Comparison of ENCODE assay signal across 8 cellular contexts in genomic region chr14:23034498-23035302, GRCh38. TPM values are rescaled to one million over a fixed set of nuclear protein-coding genes. Genes with fewer than 3 reads are reported as not detected.
DNase-seq lines count a peak whose midpoint lies in the region; ATAC-seq and TF ChIP-seq lines count a peak whose summit lies in the region.

Gene PSMB5, minus strand, starts transcription at chr14:23034900. Its CDS starts 19 bp downstream, at chr14:23034881.

- WGBS in IMR-90 (ENCODE audit: extremely low coverage in 2 of 2, insufficient read length in 1 of 2), 2 experiments, result 2% methylated on average over 12 of the region's 36 CpGs; no CpG with 5 or more reads in 1 of the 2 experiments
- 0 to 1% methylated on average over 29 of the region's 36 CpGs for WGBS in esophagus squamous epithelium, 2 donors

- POLR2A ChIA-PET in CD4-positive, alpha-beta memory T cell (lab: Charles Lee; ENCODE audit: partially characterized antibody), result interaction anchor here (0.8 to 3.1 kb wide), 11 partner anchors 11 to 267 kb away, joined by 3 to 41 read pairs (median 4); partner anchors contain the start of genes ACIN1, C14orf119, CDH24 and RBM23
- POLR2A ChIA-PET in IMR-90 (lab: Charles Lee; ENCODE audit: unreplicated experiment), result interaction anchor here (0.6 kb wide), 1 partner anchor 53 kb away, joined by 10 read pairs; the partner anchor contains the start of gene AJUBA
- POLR2A ChIA-PET in naive thymus-derived CD8-positive, alpha-beta T cell (lab: Charles Lee), result interaction anchor here (0.8 to 4.9 kb wide), 8 partner anchors 11 to 268 kb away, joined by 3 to 37 read pairs (median 3); partner anchors contain the start of genes ACIN1, C14orf119 and OXA1L

- peak within 1 kb of the TSS; percentile 59 to 100 for H4K8ac ChIP-seq in IMR-90 (ENCODE audit: low read depth in 2 of 2, low read length in 2 of 2)

- H3K79me1 ChIP-seq in IMR-90 (ENCODE audit: low read depth in 1 of 2, low read length in 2 of 2), result peaks cover 18 to 34% of the 10 kb centered on the region in 2 experiments

- peak within 1 kb of the TSS; percentile 99 for H2BK120ac ChIP-seq in IMR-90 (ENCODE audit: low read depth, low read length)

- H3K9me3 ChIP-seq in CD4-positive, alpha-beta memory T cell (ENCODE audit: control insufficient read depth in 1 of 2, low read length in 2 of 2), result no peaks in the 10 kb centered on the region
- H3K9me3 ChIP-seq in IMR-90 (ENCODE audit: control insufficient read depth, insufficient read depth, low read length) (no peaks in the 10 kb centered on the region), esophagus squamous epithelium (no peaks in the 10 kb centered on the region)

- in situ Hi-C loops in IMR-90 (cut with MboI; ENCODE audit: low sequenced_read_pairs), result no loop called here

- H2BK20ac ChIP-seq in IMR-90 (ENCODE audit: low read depth, low read length), result peak within 1 kb of the TSS; percentile 97

- H3K4me1 Mint-ChIP-seq in CD4-positive, alpha-beta memory T cell, result peaks cover 17 to 43% (median 31%) of the 10 kb centered on the region in 4 donors
- H3K4me1 Mint-ChIP-seq in naive thymus-derived CD8-positive, alpha-beta T cell, result peaks cover 10 to 40% (median 30%) of the 10 kb centered on the region in 4 donors
- H3K4me1 Mint-ChIP-seq in stimulated activated naive CD8-positive, alpha-beta T cell treated with anti-CD3 and anti-CD28 coated beads, Interleukin-15, Interleukin-2, amounts not matched to agents 100 ng/mL and 50 ng/mL, for 24 hours (ENCODE audit: low read depth), result peaks cover 36% of the 10 kb centered on the region

- H4K20me1 ChIP-seq in IMR-90 (ENCODE audit: insufficient read depth, low read length), result no peaks in the 10 kb centered on the region

- peak within 1 kb of the TSS; percentile 91 for H4K5ac ChIP-seq in IMR-90 (ENCODE audit: low read depth, low read length)

- H2AK9ac ChIP-seq in IMR-90 (replicated peaks; ENCODE audit: low read depth, low read length, poor library complexity), result peak within 1 kb of the TSS; percentile 98

- ATAC-seq in GM21515 (IDR thresholded peaks at IDR 0.05; ENCODE audit: unreplicated experiment) (peak; percentile 85), IMR-90 (ENCODE audit: low read depth) (peak; percentile 98)
- ATAC-seq in naive thymus-derived CD8-positive, alpha-beta T cell, result peak; percentile 92 to 93

- H3K9ac ChIP-seq in IMR-90 (ENCODE audit: low read depth, low read length), result peak within 1 kb of the TSS; percentile 89

- peak within 1 kb of the TSS; percentile 87 to 98 (median 93) for H3K4me3 Mint-ChIP-seq in CD4-positive, alpha-beta memory T cell
- peak within 1 kb of the TSS; percentile 87 to 96 (median 91) for H3K4me3 Mint-ChIP-seq in naive thymus-derived CD8-positive, alpha-beta T cell
- H3K4me3 Mint-ChIP-seq in stimulated activated naive CD8-positive, alpha-beta T cell treated with anti-CD3 and anti-CD28 coated beads, Interleukin-15, Interleukin-2, amounts not matched to agents 100 ng/mL and 50 ng/mL, for 24 hours, result peak within 1 kb of the TSS; percentile 94

- peak within 1 kb of the TSS; percentile 89 to 99 (median 98) for H3K27ac Mint-ChIP-seq in CD4-positive, alpha-beta memory T cell
- peak within 1 kb of the TSS; percentile 93 to 98 (median 98) for H3K27ac Mint-ChIP-seq in naive thymus-derived CD8-positive, alpha-beta T cell
- H3K27ac Mint-ChIP-seq in stimulated activated naive CD8-positive, alpha-beta T cell treated with anti-CD3 and anti-CD28 coated beads, Interleukin-15, Interleukin-2, amounts not matched to agents 100 ng/mL and 50 ng/mL, for 24 hours, result peak within 1 kb of the TSS; percentile 97

- H3K36me3 ChIP-seq in CD4-positive, alpha-beta memory T cell (ENCODE audit: insufficient read depth, low read length), result peaks cover 17% of the 10 kb centered on the region
- peaks cover 9% of the 10 kb centered on the region for H3K36me3 ChIP-seq in IMR-90 (ENCODE audit: control insufficient read depth, insufficient read depth, low read length)
- peaks cover 13 to 37% (median 21%) of the 10 kb centered on the region in 3 donors for H3K36me3 ChIP-seq in esophagus squamous epithelium

- H2BK15ac ChIP-seq in IMR-90 (ENCODE audit: low read depth, low read length), result peak within 1 kb of the TSS; percentile 98

- DNase-seq in CD4-positive, alpha-beta memory T cell, result peak; percentile 93 to 96 (median 93)
- DNase-seq in IMR-90, result peak; percentile 96
- peak; percentile 82 for DNase-seq in activated CD8-positive, alpha-beta memory T cell treated with anti-CD3 and anti-CD28 coated beads, Interleukin-2, amount 50 U/mL, for 4 hours
- no peak for DNase-seq in esophagus squamous epithelium (lab: John Stamatoyannopoulos, UW)
- peak; percentile 62 to 96 (median 90) for DNase-seq in naive thymus-derived CD8-positive, alpha-beta T cell
- no peak for DNase-seq in NCI-H187 treated with DMSO at 0.1 percent for 48 hours (lab: John Stamatoyannopoulos, UW)

- intact Hi-C loops in CD4-positive, alpha-beta memory T cell (cut with micrococcal nuclease), result loop anchor here (1.0 kb wide), 5 partner anchors 24 to 268 kb away; partner anchors contain the start of genes ACIN1, C14orf119 and OXA1L
- intact Hi-C loops in IMR-90 (cut with micrococcal nuclease), result loop anchor here (2.0 kb wide), 1 partner anchor 28 kb away; no protein-coding TSS in a partner anchor
- intact Hi-C loops in esophagus squamous epithelium (cut with DNase I), result no loop called here

- dilution Hi-C loops in IMR-90 (cut with HindIII; ENCODE audit: low sequenced_read_pairs, unreplicated experiment), result no loop called here

- peak within 1 kb of the TSS; percentile 100 for H3K23ac ChIP-seq in IMR-90 (ENCODE audit: low read depth, low read length)

- H3K36me3 Mint-ChIP-seq in CD4-positive, alpha-beta memory T cell, result peaks cover 17 to 24% of the 10 kb centered on the region in 2 donors
- H3K36me3 Mint-ChIP-seq in naive thymus-derived CD8-positive, alpha-beta T cell, result peaks cover 5 to 31% (median 14%) of the 10 kb centered on the region in 3 donors
- peaks cover 30% of the 10 kb centered on the region for H3K36me3 Mint-ChIP-seq in stimulated activated naive CD8-positive, alpha-beta T cell treated with anti-CD3 and anti-CD28 coated beads, Interleukin-15, Interleukin-2, amounts not matched to agents 100 ng/mL and 50 ng/mL, for 24 hours (ENCODE audit: low read depth)

- CTCF ChIA-PET in CD4-positive, alpha-beta memory T cell (lab: Charles Lee; ENCODE audit: partially characterized antibody), result interaction anchor here (0.7 to 2.4 kb wide), 6 partner anchors 28 to 260 kb away, joined by 3 to 17 read pairs (median 6); no protein-coding TSS in a partner anchor
- CTCF ChIA-PET in IMR-90 (lab: Yijun Ruan, JAX), result no interaction called here

- peak within 1 kb of the TSS; percentile 98 for H3K4ac ChIP-seq in IMR-90 (ENCODE audit: low read depth, low read length)

- H3K14ac ChIP-seq in IMR-90 (replicated peaks; ENCODE audit: low read depth, low read length), result peak within 1 kb of the TSS; percentile 98

- H3K27ac ChIP-seq in CD4-positive, alpha-beta memory T cell (ENCODE audit: low read depth, low read length), result peak within 1 kb of the TSS; percentile 89
- H3K27ac ChIP-seq in IMR-90 (ENCODE audit: insufficient read depth, low read length) (peak within 1 kb of the TSS; percentile 87), esophagus squamous epithelium (peak within 1 kb of the TSS; percentile 93 to 98 (median 96))

- peak; percentile 87 for TF ChIP-seq POLR2A in IMR-90 (IDR thresholded peaks at IDR 0.05; ENCODE audit: low read depth, low read length)
- peak in 1 of 4 donors; percentile 52 for TF ChIP-seq POLR2A in esophagus squamous epithelium (IDR thresholded peaks at IDR 0.05)

- peak within 1 kb of the TSS; percentile 100 for H3K56ac ChIP-seq in IMR-90 (ENCODE audit: extremely low read depth, insufficient read depth, low read length)

- peak within 1 kb of the TSS; percentile 91 for H2AFZ ChIP-seq in IMR-90 (replicated peaks; ENCODE audit: low read length, poor library complexity)

- peak within 1 kb of the TSS; percentile 90 for H3K4me2 ChIP-seq in IMR-90 (ENCODE audit: low read depth, low read length)

- TF ChIP-seq CTCF in IMR-90 (conservative IDR thresholded peaks at IDR 0.05; ENCODE audit: low read depth, low read length) (no peak), esophagus squamous epithelium (IDR thresholded peaks at IDR 0.05) (peak in 1 of 6 experiments; percentile 28)

- H2BK5ac ChIP-seq in IMR-90 (ENCODE audit: low read depth, low read length, poor library complexity, severe bottlenecking), result peak within 1 kb of the TSS; percentile 96

- H3K9me3 Mint-ChIP-seq in CD4-positive, alpha-beta memory T cell, result peaks cover 0 to 2% (median 0%) of the 10 kb centered on the region in 8 donors
- peaks cover 0 to 2% (median 0%) of the 10 kb centered on the region in 9 donors for H3K9me3 Mint-ChIP-seq in naive thymus-derived CD8-positive, alpha-beta T cell
- H3K9me3 Mint-ChIP-seq in stimulated activated naive CD8-positive, alpha-beta T cell treated with anti-CD3 and anti-CD28 coated beads, Interleukin-15, Interleukin-2, amounts not matched to agents 100 ng/mL and 50 ng/mL, for 24 hours, result peaks cover 7% of the 10 kb centered on the region

- peak within 1 kb of the TSS; percentile 36; the same call in 1 of the 2 replicates for H2AK5ac ChIP-seq in IMR-90 (ENCODE audit: low read depth, low read length)

- peak within 1 kb of the TSS; percentile 95 for H3K18ac ChIP-seq in IMR-90 (ENCODE audit: low read depth, low read length)

- H4K91ac ChIP-seq in IMR-90 (ENCODE audit: insufficient read depth, low read depth, low read length), result peak within 1 kb of the TSS; percentile 99

- no peaks in the 10 kb centered on the region for H3K27me3 Mint-ChIP-seq in CD4-positive, alpha-beta memory T cell
- no peaks in the 10 kb centered on the region for H3K27me3 Mint-ChIP-seq in naive thymus-derived CD8-positive, alpha-beta T cell
- H3K27me3 Mint-ChIP-seq in stimulated activated naive CD8-positive, alpha-beta T cell treated with anti-CD3 and anti-CD28 coated beads, Interleukin-15, Interleukin-2, amounts not matched to agents 100 ng/mL and 50 ng/mL, for 24 hours, result no peaks in the 10 kb centered on the region

- BruUV-seq in IMR-90 (replicated peaks; lab: Mats Ljungman, UMichigan), result no TSS peak

- H3K4me3 ChIP-seq in CD4-positive, alpha-beta memory T cell (ENCODE audit: low read length in 2 of 2), result peak within 1 kb of the TSS; percentile 66 to 90
- H3K4me3 ChIP-seq in IMR-90 (ENCODE audit: insufficient read depth, low read depth, low read length) (peak within 1 kb of the TSS; percentile 70), esophagus squamous epithelium (peak within 1 kb of the TSS; percentile 69 to 97 (median 89))

- TF ChIP-seq RAD21 in IMR-90 (IDR thresholded peaks at IDR 0.05; ENCODE audit: low read length), result no peak

- peaks cover 5% of the 10 kb centered on the region; the same call in 1 of the 2 replicates for H3K9me1 ChIP-seq in IMR-90 (ENCODE audit: insufficient read depth, low read length)

- peaks cover 19% of the 10 kb centered on the region for H3K4me1 ChIP-seq in CD4-positive, alpha-beta memory T cell (ENCODE audit: insufficient read depth, low read length)
- H3K4me1 ChIP-seq in IMR-90 (ENCODE audit: control insufficient read depth, insufficient read depth, low read length) (peaks cover 6% of the 10 kb centered on the region; the same call in 1 of the 2 replicates), esophagus squamous epithelium (peaks cover 9 to 23% (median 10%) of the 10 kb centered on the region in 3 donors)

- no peaks in the 10 kb centered on the region for H3K27me3 ChIP-seq in CD4-positive, alpha-beta memory T cell (ENCODE audit: insufficient read depth, low read length)
- H3K27me3 ChIP-seq in IMR-90 (ENCODE audit: control insufficient read depth, insufficient read depth, low read length) (no peaks in the 10 kb centered on the region), esophagus squamous epithelium (no peaks in the 10 kb centered on the region)

RNA-seq across cellular contexts. Expression of gene PSMB5, which starts in this region (rescaled TPM):
- 10 to 100 TPM; 31.4 to 33.6 TPM for total RNA-seq in CD4-positive, alpha-beta memory T cell
- polyA plus RNA-seq in CD4-positive, alpha-beta memory T cell, result 10 to 100 TPM; 52.9 to 56.6 TPM
- total RNA-seq in IMR-90 (2012; rRNA removed), result 268 and 310 TPM in 2 replicates
- 321 and 335 TPM in 2 replicates for polyA plus RNA-seq in IMR-90 (2012; rRNA removed)
- polyA plus RNA-seq in IMR-90 (2012; cell fraction: cytosol; rRNA removed), result 284 and 429 TPM in 2 replicates
- polyA plus RNA-seq in IMR-90 (2012; cell fraction: nucleus; rRNA removed; ENCODE audit: low replicate concordance), result 118 and 128 TPM in 2 replicates
- 100 to 1,000 TPM; 140 to 185 (median 153) TPM for total RNA-seq in esophagus squamous epithelium
- total RNA-seq in naive thymus-derived CD8-positive, alpha-beta T cell, result 10 to 100 TPM; 30.2 to 35.8 TPM
- polyA plus RNA-seq in naive thymus-derived CD8-positive, alpha-beta T cell, result 10 to 100 TPM; 33.2 to 49.7 (median 37.9) TPM

Comparison
In these comparisons a context has a peak if more than half of its experiments do, and no peak if none do; other contexts are left out.
1. DNase-seq: peak in CD4-positive, alpha-beta memory T cell (5 of 5), IMR-90 (single experiment), activated CD8-positive, alpha-beta memory T cell treated with anti-CD3 and anti-CD28 coated beads, Interleukin-2, amount 50 U/mL, for 4 hours (single experiment) and naive thymus-derived CD8-positive, alpha-beta T cell (10 of 10); none in esophagus squamous epithelium (single experiment) and NCI-H187 treated with DMSO at 0.1 percent for 48 hours (single experiment).
2. Peak in every context shown above with its lines, with median percentiles within 50 percentile points of each other: H3K27ac ChIP-seq, H3K4me3 ChIP-seq, H3K27ac Mint-ChIP-seq, H3K4me3 Mint-ChIP-seq and ATAC-seq.